2 cellular contexts compared by ENCODE assay signal in genomic region chr4:138233313-138233712, GRCh38.
TF ChIP-seq lines count a peak whose summit lies in the region.

No MANE protein-coding gene starts in this region.

TF ChIP-seq in IMR-90, 13 proteins besides CTCF, POLR2A, EP300 and RAD21:
- TF ChIP-seq MXI1 (IDR thresholded peaks at IDR 0.05; ENCODE audit: borderline replicate concordance, low read depth, low read length) (no peak), RCOR1 (IDR thresholded peaks at IDR 0.05; ENCODE audit: insufficient replicate concordance, low read length) (no peak), MAZ (IDR thresholded peaks at IDR 0.05; ENCODE audit: borderline replicate concordance, low read depth, low read length) (no peak), RFX5 (IDR thresholded peaks at IDR 0.05; ENCODE audit: low read depth, low read length) (no peak), ELK1 (IDR thresholded peaks at IDR 0.05; ENCODE audit: borderline replicate concordance, low read depth, low read length) (no peak), BHLHE40 (IDR thresholded peaks at IDR 0.05; ENCODE audit: low read depth, low read length) (no peak)
TF ChIP-seq in IMR-90: peak in this region for 0.

TF ChIP-seq in K562, 482 proteins besides CTCF, POLR2A, EP300 and RAD21:
- TF ChIP-seq POLR2G (IDR thresholded peaks at IDR 0.05; ENCODE audit: low read depth, low read length), result peak; percentile 31; the same call in 1 of the 2 replicates
- TF ChIP-seq CGGBP1 (CRISPR knock-in tag; IDR thresholded peaks at IDR 0.05), result no peak
- peak; percentile 61 for TF ChIP-seq POLR2B (IDR thresholded peaks at IDR 0.05; ENCODE audit: low read depth, partially characterized antibody)
- no peak for TF ChIP-seq HLTF (IDR thresholded peaks at IDR 0.05)
- peak; percentile 57; the same call in 1 of the 2 replicates for TF ChIP-seq SUPT5H (IDR thresholded peaks at IDR 0.05)
- peak; percentile 38; the same call in 1 of the 2 replicates for TF ChIP-seq POLR2AphosphoS5 (IDR thresholded peaks at IDR 0.05; ENCODE audit: control insufficient read depth, insufficient read depth, low read depth, low read length)
